ENCODE assay signal across 19 cellular contexts in the genomic region with DNA sequence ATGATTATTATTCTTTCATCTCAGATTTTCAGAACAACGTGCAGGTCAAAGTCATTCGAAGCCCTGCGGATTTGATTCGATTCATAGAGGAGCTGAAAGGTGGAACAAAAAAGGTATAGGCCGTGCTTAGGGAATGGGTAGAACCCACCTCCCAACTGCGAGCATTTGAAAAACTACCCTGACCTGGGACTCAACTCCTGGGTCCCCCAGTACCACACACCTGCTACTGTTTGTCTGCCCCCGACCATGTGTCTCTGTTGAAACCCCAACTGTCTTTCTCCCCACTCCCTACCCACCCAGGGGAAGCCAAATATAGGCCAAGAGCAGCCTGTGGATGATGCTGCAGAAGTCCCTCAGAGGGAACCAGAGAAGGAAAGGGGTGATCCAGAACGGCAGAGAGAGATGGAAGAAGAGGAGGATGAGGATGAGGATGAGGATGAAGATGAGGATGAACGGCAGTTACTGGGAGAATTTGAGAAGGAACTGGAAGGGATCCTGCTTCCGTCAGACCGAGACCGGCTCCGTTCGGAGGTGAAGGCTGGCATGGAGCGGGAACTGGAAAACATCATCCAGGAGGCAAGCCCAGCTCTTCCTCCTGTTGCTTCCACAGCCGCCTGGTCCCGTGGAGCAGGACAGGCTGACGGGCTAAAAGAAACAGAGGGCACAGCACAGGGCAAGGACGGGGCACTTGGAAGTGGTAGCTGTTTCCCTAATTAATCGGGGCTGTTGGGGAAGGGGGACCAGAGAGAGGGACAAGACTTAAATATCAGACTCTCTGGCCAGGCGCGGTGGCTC.
"Had no signal": no experiment of that assay in that cellular context is flagged by ENCODE, and none has a peak within 500 bp of the region (broad histone marks: within the 10 kb centered on the region; RNA-seq: fewer than 3 reads in every experiment).

No MANE protein-coding gene starts in this region.

- H3K4me1 ChIP-seq: heart left ventricle, right lobe of liver, testis had no signal

- H3K27ac Mint-ChIP-seq: activated B cell treated with CpG ODN at 0.5 μM for 24 hours; activated naive CD4-positive, alpha-beta T cell treated with anti-CD3 and anti-CD28 coated beads, Interleukin-2, amount 50 U/mL, for 24 hours; progenitor cell of endocrine pancreas; stimulated activated naive CD8-positive, alpha-beta T cell treated with anti-CD3 and anti-CD28 coated beads, Interleukin-15, Interleukin-2, amounts not matched to agents 100 ng/mL and 50 ng/mL, for 24 hours; T-helper 1 cell treated with Interleukin-12 subunit alpha and Interleukin-12 subunit beta and Interleukin-4 antibody, amounts not matched to agents 30 μg/mL and 1 μg/mL, for 36 hours had no signal

- H3K27me3 ChIP-seq: heart left ventricle, neutrophil, right lobe of liver, spleen, testis had no signal

- H3K4me3 ChIP-seq: heart left ventricle, lung, right lobe of liver, spleen, testis had no signal

- H3K9me3 Mint-ChIP-seq: activated B cell treated with CpG ODN at 0.5 μM for 24 hours; activated naive CD4-positive, alpha-beta T cell treated with anti-CD3 and anti-CD28 coated beads, Interleukin-2, amount 50 U/mL, for 24 hours; brain; naive thymus-derived CD8-positive, alpha-beta T cell; stimulated activated naive CD8-positive, alpha-beta T cell treated with anti-CD3 and anti-CD28 coated beads, Interleukin-15, Interleukin-2, amounts not matched to agents 100 ng/mL and 50 ng/mL, for 24 hours; T-helper 1 cell treated with Interleukin-12 subunit alpha and Interleukin-12 subunit beta and Interleukin-4 antibody, amounts not matched to agents 30 μg/mL and 1 μg/mL, for 36 hours had no signal

- H3K27ac ChIP-seq: heart left ventricle, neutrophil, right lobe of liver, spleen, testis had no signal

- H3K4me3 Mint-ChIP-seq: activated B cell treated with CpG ODN at 0.5 μM for 24 hours; activated naive CD4-positive, alpha-beta T cell treated with anti-CD3 and anti-CD28 coated beads, Interleukin-2, amount 50 U/mL, for 24 hours; brain; stimulated activated naive CD8-positive, alpha-beta T cell treated with anti-CD3 and anti-CD28 coated beads, Interleukin-15, Interleukin-2, amounts not matched to agents 100 ng/mL and 50 ng/mL, for 24 hours; T-helper 1 cell treated with Interleukin-12 subunit alpha and Interleukin-12 subunit beta and Interleukin-4 antibody, amounts not matched to agents 30 μg/mL and 1 μg/mL, for 36 hours had no signal

- H3K9me3 ChIP-seq: heart left ventricle, neutrophil, right lobe of liver, spleen, testis had no signal

- DNase-seq: activated B cell treated with CpG ODN at 0.5 μM for 24 hours; activated CD4-positive, alpha-beta T cell treated with anti-CD3 and anti-CD28 coated beads, Interleukin-2, amount 50 U/mL, for 1 hour; amygdala; dermis blood vessel endothelial cell; foreskin melanocyte; heart left ventricle; left colon; naive thymus-derived CD8-positive, alpha-beta T cell; spleen; stimulated activated CD4-positive, alpha-beta T cell treated with anti-CD3 and anti-CD28 coated beads, Interleukin-2, amount 100 ng/mL, for 24 hours; testis had no signal

- H3K27me3 Mint-ChIP-seq: activated B cell treated with CpG ODN at 0.5 μM for 24 hours; activated naive CD4-positive, alpha-beta T cell treated with anti-CD3 and anti-CD28 coated beads, Interleukin-2, amount 50 U/mL, for 24 hours; brain; naive thymus-derived CD8-positive, alpha-beta T cell; stimulated activated naive CD8-positive, alpha-beta T cell treated with anti-CD3 and anti-CD28 coated beads, Interleukin-15, Interleukin-2, amounts not matched to agents 100 ng/mL and 50 ng/mL, for 24 hours had no signal

- H3K4me1 Mint-ChIP-seq: brain had no signal
